In genomic region chr10:13526952-13527863, GRCh38 we compare ENCODE assay signal across 8 cellular contexts. TPM values are rescaled to one million over a fixed set of nuclear protein-coding genes. Genes with fewer than 3 reads are reported as not detected.
DNase-seq lines count a peak whose midpoint lies in the region; ATAC-seq and TF ChIP-seq lines count a peak whose summit lies in the region.

No MANE protein-coding gene starts in this region.

- peaks cover 7% of the 10 kb centered on the region for H3K4me1 Mint-ChIP-seq in activated T-helper 1 cell treated with anti-CD3 and anti-CD28 coated beads, Interleukin-12 subunit alpha, Interleukin-12 subunit beta, Interleukin-2, Interleukin-4 antibody, amounts not matched to agents 30 ng/mL and 10 ng/mL and 1 ng/mL, durations not matched to agents 14 hours and 24 hours and 36 hours (ENCODE audit: low read depth)
- H3K4me1 Mint-ChIP-seq in stimulated activated effector memory CD8-positive, alpha-beta T cell treated with anti-CD3 and anti-CD28 coated beads, Interleukin-12 subunit alpha, Interleukin-12 subunit beta, amount 100 ng/mL, for 72 hours, result peaks cover 15% of the 10 kb centered on the region

- H3K36me3 ChIP-seq in HCT116 (ENCODE audit: control insufficient read depth in 1 of 2, insufficient read depth in 2 of 2, low read length in 2 of 2), result peaks cover 2 to 4% of the 10 kb centered on the region in 2 experiments; a peak in 2 of 4 replicates
- H3K36me3 ChIP-seq in BE2C, result no peaks in the 10 kb centered on the region

- TF ChIP-seq CTCF in HCT116 (IDR thresholded peaks at IDR 0.05 in 2 of 3, conservative IDR thresholded peaks at IDR 0.05 in 1 of 3; ENCODE audit: borderline replicate concordance in 1 of 3, insufficient read depth in 1 of 3, low read depth in 2 of 3, low read length in 2 of 3) (no peak), BE2C (IDR thresholded peaks at IDR 0.05; ENCODE audit: low read depth, low read length) (no peak)

- TSS peak; percentile 38 for BruUV-seq in HCT116 (replicated peaks; lab: Mats Ljungman, UMichigan)

- H4K20me1 ChIP-seq in HCT116 (ENCODE audit: insufficient read depth), result 0 out of 2 replicates have a peak, but pooled peaks cover 2% of the 10 kb centered on the region

- POLR2A ChIA-PET in HCT116 (lab: Charles Lee), result no interaction called here

- RAD21 ChIA-PET in HCT116 (lab: Charles Lee; ENCODE audit: low non-redundant PET in 1 of 2, low total read pairs in 2 of 2, uncharacterized antibody in 2 of 2, unreplicated experiment in 2 of 2), result no interaction called here

- no peaks in the 10 kb centered on the region for H3K79me2 ChIP-seq in HCT116 (ENCODE audit: insufficient read depth, low read length)

- no peak for TF ChIP-seq POLR2A in HCT116 (IDR thresholded peaks at IDR 0.05; ENCODE audit: borderline replicate concordance, extremely low read depth, insufficient read depth, insufficient read length)

- ATAC-seq in HCT116 (no peak), HG02840 (IDR thresholded peaks at IDR 0.05; ENCODE audit: low FRiP score, unreplicated experiment) (no peak), HG03095 (IDR thresholded peaks at IDR 0.05; ENCODE audit: unreplicated experiment) (no peak)
- ATAC-seq in stimulated activated effector memory CD8-positive, alpha-beta T cell treated with anti-CD3 and anti-CD28 coated beads, Interleukin-12 subunit alpha, Interleukin-12 subunit beta, amount 100 ng/mL, for 72 hours, result no peak

- H3K9me3 ChIP-seq in HCT116 (ENCODE audit: control insufficient read depth in 1 of 2, insufficient read depth in 1 of 2, low read depth in 1 of 2, low read length in 2 of 2) (no peaks in the 10 kb centered on the region), BE2C (no peaks in the 10 kb centered on the region)

- intact Hi-C loops in HCT116 (cut with micrococcal nuclease), result no loop called here
- intact Hi-C loops in activated T-helper 1 cell treated with anti-CD3 and anti-CD28 coated beads, Interleukin-12 subunit alpha, Interleukin-12 subunit beta, Interleukin-2, Interleukin-4 antibody, amounts not matched to agents 30 ng/mL and 10 ng/mL and 1 ng/mL, durations not matched to agents 14 hours and 24 hours and 36 hours (cut with micrococcal nuclease), result no loop called here

- H3K4me2 ChIP-seq in HCT116 (ENCODE audit: low read length), result peak overlapping the region; percentile 86

- H3K9me3 Mint-ChIP-seq in activated T-helper 1 cell treated with anti-CD3 and anti-CD28 coated beads, Interleukin-12 subunit alpha, Interleukin-12 subunit beta, Interleukin-2, Interleukin-4 antibody, amounts not matched to agents 30 ng/mL and 10 ng/mL and 1 ng/mL, durations not matched to agents 14 hours and 24 hours and 36 hours, result no peaks in the 10 kb centered on the region
- H3K9me3 Mint-ChIP-seq in stimulated activated effector memory CD8-positive, alpha-beta T cell treated with anti-CD3 and anti-CD28 coated beads, Interleukin-12 subunit alpha, Interleukin-12 subunit beta, amount 100 ng/mL, for 72 hours, result no peaks in the 10 kb centered on the region

- no peaks in the 10 kb centered on the region for H3K27me3 ChIP-seq in HCT116 (ENCODE audit: insufficient read depth, low read length)
- peaks cover 87% of the 10 kb centered on the region for H3K27me3 ChIP-seq in BE2C

- peak overlapping the region; percentile 50 to 62 for H3K4me3 ChIP-seq in HCT116 (replicated peaks in 1 of 2; ENCODE audit: low read depth in 1 of 2, low read length in 2 of 2)
- no peak overlapping the region for H3K4me3 ChIP-seq in BE2C (ENCODE audit: low read depth, low read length)

- peaks cover 69% of the 10 kb centered on the region for H3K27me3 Mint-ChIP-seq in activated T-helper 1 cell treated with anti-CD3 and anti-CD28 coated beads, Interleukin-12 subunit alpha, Interleukin-12 subunit beta, Interleukin-2, Interleukin-4 antibody, amounts not matched to agents 30 ng/mL and 10 ng/mL and 1 ng/mL, durations not matched to agents 14 hours and 24 hours and 36 hours (ENCODE audit: insufficient read depth)

- peak; percentile 29 for DNase-seq in HCT116 (ENCODE audit: low read depth, low spot score)
- no peak for DNase-seq in activated T-helper 1 cell treated with anti-CD3 and anti-CD28 coated beads, Interleukin-12 subunit alpha, Interleukin-12 subunit beta, Interleukin-2, Interleukin-4 antibody, amounts not matched to agents 30 ng/mL and 10 ng/mL and 1 ng/mL, durations not matched to agents 14 hours and 24 hours and 36 hours (ENCODE audit: low spot score)
- DNase-seq in iPS-NIHi11 (ENCODE audit: low spot score), result peak; percentile 33
- no peak for DNase-seq in stimulated activated effector memory CD8-positive, alpha-beta T cell treated with anti-CD3 and anti-CD28 coated beads, Interleukin-12 subunit alpha, Interleukin-12 subunit beta, amount 100 ng/mL, for 72 hours (ENCODE audit: low spot score in 2 of 2)
- no peak for DNase-seq in NCI-H1417 (lab: John Stamatoyannopoulos, UW)
- DNase-seq in BE2C, result no peak

- H3K36me3 Mint-ChIP-seq in activated T-helper 1 cell treated with anti-CD3 and anti-CD28 coated beads, Interleukin-12 subunit alpha, Interleukin-12 subunit beta, Interleukin-2, Interleukin-4 antibody, amounts not matched to agents 30 ng/mL and 10 ng/mL and 1 ng/mL, durations not matched to agents 14 hours and 24 hours and 36 hours (ENCODE audit: low read depth), result no peaks in the 10 kb centered on the region
- H3K36me3 Mint-ChIP-seq in stimulated activated effector memory CD8-positive, alpha-beta T cell treated with anti-CD3 and anti-CD28 coated beads, Interleukin-12 subunit alpha, Interleukin-12 subunit beta, amount 100 ng/mL, for 72 hours, result no peaks in the 10 kb centered on the region

- H3K9ac ChIP-seq in HCT116 (ENCODE audit: low read length), result peak overlapping the region; percentile 50; the same call in 1 of the 2 replicates

- H3K4me3 Mint-ChIP-seq in activated T-helper 1 cell treated with anti-CD3 and anti-CD28 coated beads, Interleukin-12 subunit alpha, Interleukin-12 subunit beta, Interleukin-2, Interleukin-4 antibody, amounts not matched to agents 30 ng/mL and 10 ng/mL and 1 ng/mL, durations not matched to agents 14 hours and 24 hours and 36 hours, result peak overlapping the region; percentile 63
- H3K4me3 Mint-ChIP-seq in stimulated activated effector memory CD8-positive, alpha-beta T cell treated with anti-CD3 and anti-CD28 coated beads, Interleukin-12 subunit alpha, Interleukin-12 subunit beta, amount 100 ng/mL, for 72 hours, result peak overlapping the region; percentile 27

- no peak overlapping the region for H2AFZ ChIP-seq in HCT116 (ENCODE audit: low read depth, low read length, poor library complexity, severe bottlenecking)

- H3K27ac Mint-ChIP-seq in activated T-helper 1 cell treated with anti-CD3 and anti-CD28 coated beads, Interleukin-12 subunit alpha, Interleukin-12 subunit beta, Interleukin-2, Interleukin-4 antibody, amounts not matched to agents 30 ng/mL and 10 ng/mL and 1 ng/mL, durations not matched to agents 14 hours and 24 hours and 36 hours, result no peak overlapping the region
- H3K27ac Mint-ChIP-seq in stimulated activated effector memory CD8-positive, alpha-beta T cell treated with anti-CD3 and anti-CD28 coated beads, Interleukin-12 subunit alpha, Interleukin-12 subunit beta, amount 100 ng/mL, for 72 hours, result no peak overlapping the region

- H3K4me1 ChIP-seq in HCT116 (ENCODE audit: control insufficient read depth in 1 of 2, insufficient read depth in 2 of 2, low read length in 2 of 2), result peaks cover 22 to 26% of the 10 kb centered on the region in 2 experiments
- H3K4me1 ChIP-seq in BE2C, result no peaks in the 10 kb centered on the region

- CTCF ChIA-PET in HCT116 (lab: Charles Lee), result interaction anchor here (0.6 to 1.5 kb wide), 3 partner anchors 10 to 665 kb away, joined by 3 to 6 read pairs (median 5); no protein-coding TSS in a partner anchor

- no peak overlapping the region for H3K27ac ChIP-seq in HCT116 (ENCODE audit: low read depth, low read length)

- TF ChIP-seq RAD21 in HCT116 (IDR thresholded peaks at IDR 0.05; ENCODE audit: low read depth), result no peak

- no peaks in the 10 kb centered on the region for H3K9me2 ChIP-seq in HCT116 (ENCODE audit: insufficient read depth)

TF ChIP-seq in HCT116, 20 proteins besides CTCF, POLR2A, EP300 and RAD21 (continues in another document):
- peak; percentile 46; the same call in 1 of the 2 replicates for TF ChIP-seq FOSL1 (IDR thresholded peaks at IDR 0.05; ENCODE audit: low read depth)
- no peak for TF ChIP-seq EZH2phosphoT487 (IDR thresholded peaks at IDR 0.05; ENCODE audit: borderline replicate concordance)
- TF ChIP-seq SIN3A (IDR thresholded peaks at IDR 0.05; ENCODE audit: low read depth), result no peak
- TF ChIP-seq ZFX (IDR thresholded peaks at IDR 0.05), result no peak
- TF ChIP-seq ZBTB33 (IDR thresholded peaks at IDR 0.05; ENCODE audit: extremely low read depth, insufficient replicate concordance, low read length), result no peak
- TF ChIP-seq YY1 (IDR thresholded peaks at IDR 0.05; ENCODE audit: extremely low read depth, insufficient replicate concordance, low read depth, low read length), result no peak
- TF ChIP-seq SP1 (IDR thresholded peaks at IDR 0.05; ENCODE audit: low read depth), result peak; percentile 33; the same call in 1 of the 2 replicates
- no peak for TF ChIP-seq EZH2 (IDR thresholded peaks at IDR 0.05)

RNA-seq across cellular contexts. Expression of gene BEND7, which starts 1.6 kb away (rescaled TPM):
- total RNA-seq in HCT116 (2021; ENCODE audit: unreplicated experiment), result 13.8 TPM
- polyA plus RNA-seq in HCT116 (2012), result 5.3 and 7.5 TPM in 2 replicates
- not detected in 2 replicates for total RNA-seq in activated T-helper 1 cell treated with anti-CD3 and anti-CD28 coated beads, Interleukin-12 subunit alpha, Interleukin-12 subunit beta, Interleukin-2, Interleukin-4 antibody, amounts not matched to agents 30 ng/mL and 10 ng/mL and 1 ng/mL, durations not matched to agents 14 hours and 24 hours and 36 hours
- not detected for polyA plus RNA-seq in BE2C (2012; ENCODE audit: insufficient read depth, insufficient read length, low read depth)

RNA-seq across cellular contexts. Expression of gene PRPF18, which starts 59.6 kb away (rescaled TPM):
- 16.2 TPM for total RNA-seq in HCT116 (2021; ENCODE audit: unreplicated experiment)
- polyA plus RNA-seq in HCT116 (2012), result 5.9 and 9.3 TPM in 2 replicates
- total RNA-seq in activated T-helper 1 cell treated with anti-CD3 and anti-CD28 coated beads, Interleukin-12 subunit alpha, Interleukin-12 subunit beta, Interleukin-2, Interleukin-4 antibody, amounts not matched to agents 30 ng/mL and 10 ng/mL and 1 ng/mL, durations not matched to agents 14 hours and 24 hours and 36 hours, result 24.8 and 25.6 TPM in 2 replicates
- polyA plus RNA-seq in BE2C (2012; ENCODE audit: insufficient read depth, insufficient read length, low read depth), result 23.4 TPM

Comparison
In these comparisons a context has a peak if more than half of its experiments do, and no peak if none do; other contexts are left out.
1. DNase-seq: peak in HCT116 (single experiment) and iPS-NIHi11 (single experiment); none in activated T-helper 1 cell treated with anti-CD3 and anti-CD28 coated beads, Interleukin-12 subunit alpha, Interleukin-12 subunit beta, Interleukin-2, Interleukin-4 antibody, amounts not matched to agents 30 ng/mL and 10 ng/mL and 1 ng/mL, durations not matched to agents 14 hours and 24 hours and 36 hours (single experiment), stimulated activated effector memory CD8-positive, alpha-beta T cell treated with anti-CD3 and anti-CD28 coated beads, Interleukin-12 subunit alpha, Interleukin-12 subunit beta, amount 100 ng/mL, for 72 hours (0 of 2), NCI-H1417 (0 of 3) and BE2C (single experiment).
2. RNA of gene BEND7, which starts 1.6 kb away (total RNA-seq): 13.8 TPM in HCT116 (single experiment); not detected in activated T-helper 1 cell treated with anti-CD3 and anti-CD28 coated beads, Interleukin-12 subunit alpha, Interleukin-12 subunit beta, Interleukin-2, Interleukin-4 antibody, amounts not matched to agents 30 ng/mL and 10 ng/mL and 1 ng/mL, durations not matched to agents 14 hours and 24 hours and 36 hours; every median in the first group is over 10 times any median in the second.